ENCODE assay signal across 1 cellular context in the genomic region with DNA sequence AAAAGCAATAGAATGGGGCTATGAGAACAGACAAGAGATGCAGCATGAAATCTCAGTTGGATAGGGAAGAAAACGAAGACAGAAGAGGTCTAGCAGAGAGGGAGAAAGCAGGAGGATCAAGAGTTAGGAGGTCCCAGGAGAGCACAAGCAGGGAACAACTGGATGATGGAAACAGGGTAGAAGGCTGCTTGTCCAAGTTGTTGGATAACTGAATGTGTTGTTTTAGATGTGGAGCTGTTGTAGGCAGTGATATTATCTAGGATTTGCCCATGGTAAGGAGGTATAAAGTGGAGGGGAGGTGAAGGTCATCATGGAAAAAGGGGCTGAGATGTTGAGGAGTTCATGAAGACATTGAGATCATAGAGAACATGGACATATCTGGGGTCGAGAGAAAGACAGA.
TF ChIP-seq lines count a peak whose summit lies in the region.

No MANE protein-coding gene starts in this region.

TF ChIP-seq in K562, 482 proteins besides CTCF, POLR2A, EP300 and RAD21:
- TF ChIP-seq PHF20 (IDR thresholded peaks at IDR 0.05; ENCODE audit: partially characterized antibody): no peak
- TF ChIP-seq MYBL2 (IDR thresholded peaks at IDR 0.05; ENCODE audit: low read depth): no peak
- no peak for TF ChIP-seq MYBL2 (CRISPR knock-in tag; IDR thresholded peaks at IDR 0.05; ENCODE audit: borderline replicate concordance)
- TF ChIP-seq, protein P1, sequence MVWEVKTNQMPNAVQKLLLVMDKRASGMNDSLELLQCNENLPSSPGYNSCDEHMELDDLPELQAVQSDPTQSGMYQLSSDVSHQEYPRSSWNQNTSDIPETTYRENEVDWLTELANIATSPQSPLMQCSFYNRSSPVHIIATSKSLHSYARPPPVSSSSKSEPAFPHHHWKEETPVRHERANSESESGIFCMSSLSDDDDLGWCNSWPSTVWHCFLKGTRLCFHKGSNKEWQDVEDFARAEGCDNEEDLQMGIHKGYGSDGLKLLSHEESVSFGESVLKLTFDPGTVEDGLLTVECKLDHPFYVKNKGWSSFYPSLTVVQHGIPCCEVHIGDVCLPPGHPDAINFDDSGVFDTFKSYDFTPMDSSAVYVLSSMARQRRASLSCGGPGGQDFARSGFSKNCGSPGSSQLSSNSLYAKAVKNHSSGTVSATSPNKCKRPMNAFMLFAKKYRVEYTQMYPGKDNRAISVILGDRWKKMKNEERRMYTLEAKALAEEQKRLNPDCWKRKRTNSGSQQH (CRISPR knock-in tag; IDR thresholded peaks at IDR 0.05): 0 out of 2 replicates have a peak, but pooled peaks have one; percentile 16
- TF ChIP-seq, protein P2, sequence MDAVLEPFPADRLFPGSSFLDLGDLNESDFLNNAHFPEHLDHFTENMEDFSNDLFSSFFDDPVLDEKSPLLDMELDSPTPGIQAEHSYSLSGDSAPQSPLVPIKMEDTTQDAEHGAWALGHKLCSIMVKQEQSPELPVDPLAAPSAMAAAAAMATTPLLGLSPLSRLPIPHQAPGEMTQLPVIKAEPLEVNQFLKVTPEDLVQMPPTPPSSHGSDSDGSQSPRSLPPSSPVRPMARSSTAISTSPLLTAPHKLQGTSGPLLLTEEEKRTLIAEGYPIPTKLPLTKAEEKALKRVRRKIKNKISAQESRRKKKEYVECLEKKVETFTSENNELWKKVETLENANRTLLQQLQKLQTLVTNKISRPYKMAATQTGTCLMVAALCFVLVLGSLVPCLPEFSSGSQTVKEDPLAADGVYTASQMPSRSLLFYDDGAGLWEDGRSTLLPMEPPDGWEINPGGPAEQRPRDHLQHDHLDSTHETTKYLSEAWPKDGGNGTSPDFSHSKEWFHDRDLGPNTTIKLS (IDR thresholded peaks at IDR 0.05; ENCODE audit: borderline replicate concordance, low read depth): no peak
- TF ChIP-seq XRCC4 (IDR thresholded peaks at IDR 0.05; ENCODE audit: extremely low read depth, insufficient read depth, insufficient read length): no peak
- TF ChIP-seq PYGO2 (tag; IDR thresholded peaks at IDR 0.05): no peak
- TF ChIP-seq, protein P3, sequence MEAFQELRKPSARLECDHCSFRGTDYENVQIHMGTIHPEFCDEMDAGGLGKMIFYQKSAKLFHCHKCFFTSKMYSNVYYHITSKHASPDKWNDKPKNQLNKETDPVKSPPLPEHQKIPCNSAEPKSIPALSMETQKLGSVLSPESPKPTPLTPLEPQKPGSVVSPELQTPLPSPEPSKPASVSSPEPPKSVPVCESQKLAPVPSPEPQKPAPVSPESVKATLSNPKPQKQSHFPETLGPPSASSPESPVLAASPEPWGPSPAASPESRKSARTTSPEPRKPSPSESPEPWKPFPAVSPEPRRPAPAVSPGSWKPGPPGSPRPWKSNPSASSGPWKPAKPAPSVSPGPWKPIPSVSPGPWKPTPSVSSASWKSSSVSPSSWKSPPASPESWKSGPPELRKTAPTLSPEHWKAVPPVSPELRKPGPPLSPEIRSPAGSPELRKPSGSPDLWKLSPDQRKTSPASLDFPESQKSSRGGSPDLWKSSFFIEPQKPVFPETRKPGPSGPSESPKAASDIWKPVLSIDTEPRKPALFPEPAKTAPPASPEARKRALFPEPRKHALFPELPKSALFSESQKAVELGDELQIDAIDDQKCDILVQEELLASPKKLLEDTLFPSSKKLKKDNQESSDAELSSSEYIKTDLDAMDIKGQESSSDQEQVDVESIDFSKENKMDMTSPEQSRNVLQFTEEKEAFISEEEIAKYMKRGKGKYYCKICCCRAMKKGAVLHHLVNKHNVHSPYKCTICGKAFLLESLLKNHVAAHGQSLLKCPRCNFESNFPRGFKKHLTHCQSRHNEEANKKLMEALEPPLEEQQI (IDR thresholded peaks at IDR 0.05): no peak
- TF ChIP-seq, protein P4, sequence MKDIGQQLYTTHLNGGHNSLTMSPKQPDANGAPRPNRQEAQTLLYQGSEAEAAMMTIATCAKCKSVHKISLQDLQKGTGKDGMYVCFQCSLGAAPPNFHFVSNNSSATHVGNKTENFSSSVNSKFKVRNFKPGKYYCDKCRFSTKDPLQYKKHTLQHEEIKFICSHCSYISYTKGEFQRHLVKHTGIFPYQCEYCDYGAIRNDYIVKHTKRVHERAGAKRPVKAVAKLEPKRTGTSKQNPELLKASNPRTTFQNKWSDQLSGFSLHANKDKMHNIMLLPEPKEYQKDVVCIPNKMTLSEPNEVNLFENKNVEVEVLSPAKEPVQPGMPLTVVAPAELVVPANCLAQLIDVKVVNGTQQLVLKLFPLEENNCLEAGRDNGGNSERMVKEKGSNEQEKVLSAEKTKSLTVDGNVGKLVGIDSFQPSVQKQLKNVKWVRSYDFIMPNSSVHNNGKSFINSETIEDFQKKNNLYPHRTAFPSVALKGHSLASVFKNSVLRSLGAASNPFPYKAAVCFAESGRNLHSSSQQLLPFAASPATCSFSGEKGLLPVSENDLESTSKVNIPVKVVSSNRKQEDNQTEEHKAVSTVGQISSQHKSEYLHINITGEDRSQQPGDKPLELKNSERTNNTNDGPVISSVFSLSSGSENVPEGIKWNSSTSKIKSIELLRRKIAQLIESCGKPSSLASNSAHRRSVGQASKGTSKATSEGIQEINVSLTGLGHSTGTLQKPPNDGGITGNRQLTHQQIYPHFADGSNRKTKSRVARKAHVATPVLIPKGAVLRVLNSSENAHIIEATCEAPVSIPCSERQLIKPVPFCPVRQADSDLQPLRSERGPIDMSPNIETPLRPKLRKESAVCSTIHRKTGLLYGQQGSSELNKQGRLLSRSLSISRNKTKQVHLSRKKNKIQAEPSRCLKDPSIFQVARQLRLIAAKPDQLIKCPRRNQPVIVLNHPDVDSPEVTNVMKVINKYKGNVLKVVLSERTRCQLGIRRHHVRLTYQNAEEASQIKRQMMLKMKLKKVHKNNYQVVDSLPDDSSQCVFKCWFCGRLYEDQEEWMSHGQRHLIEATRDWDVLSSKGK (CRISPR knock-in tag; IDR thresholded peaks at IDR 0.05): 0 out of 2 replicates have a peak, but pooled peaks have one; percentile 62
- TF ChIP-seq ELF4 (CRISPR knock-in tag; IDR thresholded peaks at IDR 0.05): peak; percentile 79; the same call in 1 of the 2 replicates
- TF ChIP-seq, protein P5, sequence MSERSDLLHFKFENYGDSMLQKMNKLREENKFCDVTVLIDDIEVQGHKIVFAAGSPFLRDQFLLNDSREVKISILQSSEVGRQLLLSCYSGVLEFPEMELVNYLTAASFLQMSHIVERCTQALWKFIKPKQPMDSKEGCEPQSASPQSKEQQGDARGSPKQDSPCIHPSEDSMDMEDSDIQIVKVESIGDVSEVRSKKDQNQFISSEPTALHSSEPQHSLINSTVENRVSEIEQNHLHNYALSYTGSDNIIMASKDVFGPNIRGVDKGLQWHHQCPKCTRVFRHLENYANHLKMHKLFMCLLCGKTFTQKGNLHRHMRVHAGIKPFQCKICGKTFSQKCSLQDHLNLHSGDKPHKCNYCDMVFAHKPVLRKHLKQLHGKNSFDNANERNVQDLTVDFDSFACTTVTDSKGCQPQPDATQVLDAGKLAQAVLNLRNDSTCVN (CRISPR knock-in tag; IDR thresholded peaks at IDR 0.05): peak; percentile 74; the same call in 1 of the 2 replicates
- no peak for TF ChIP-seq FOXA3 (CRISPR knock-in tag; conservative IDR thresholded peaks at IDR 0.05 in 1 of 2, IDR thresholded peaks at IDR 0.05 in 1 of 2)
- TF ChIP-seq, protein P6, sequence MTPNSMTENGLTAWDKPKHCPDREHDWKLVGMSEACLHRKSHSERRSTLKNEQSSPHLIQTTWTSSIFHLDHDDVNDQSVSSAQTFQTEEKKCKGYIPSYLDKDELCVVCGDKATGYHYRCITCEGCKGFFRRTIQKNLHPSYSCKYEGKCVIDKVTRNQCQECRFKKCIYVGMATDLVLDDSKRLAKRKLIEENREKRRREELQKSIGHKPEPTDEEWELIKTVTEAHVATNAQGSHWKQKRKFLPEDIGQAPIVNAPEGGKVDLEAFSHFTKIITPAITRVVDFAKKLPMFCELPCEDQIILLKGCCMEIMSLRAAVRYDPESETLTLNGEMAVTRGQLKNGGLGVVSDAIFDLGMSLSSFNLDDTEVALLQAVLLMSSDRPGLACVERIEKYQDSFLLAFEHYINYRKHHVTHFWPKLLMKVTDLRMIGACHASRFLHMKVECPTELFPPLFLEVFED (CRISPR knock-in tag; conservative IDR thresholded peaks at IDR 0.05): 0 out of 2 replicates have a peak, but pooled peaks have one; percentile 32
- TF ChIP-seq ZNF551 (CRISPR knock-in tag; IDR thresholded peaks at IDR 0.05): no peak
- TF ChIP-seq, protein P7, sequence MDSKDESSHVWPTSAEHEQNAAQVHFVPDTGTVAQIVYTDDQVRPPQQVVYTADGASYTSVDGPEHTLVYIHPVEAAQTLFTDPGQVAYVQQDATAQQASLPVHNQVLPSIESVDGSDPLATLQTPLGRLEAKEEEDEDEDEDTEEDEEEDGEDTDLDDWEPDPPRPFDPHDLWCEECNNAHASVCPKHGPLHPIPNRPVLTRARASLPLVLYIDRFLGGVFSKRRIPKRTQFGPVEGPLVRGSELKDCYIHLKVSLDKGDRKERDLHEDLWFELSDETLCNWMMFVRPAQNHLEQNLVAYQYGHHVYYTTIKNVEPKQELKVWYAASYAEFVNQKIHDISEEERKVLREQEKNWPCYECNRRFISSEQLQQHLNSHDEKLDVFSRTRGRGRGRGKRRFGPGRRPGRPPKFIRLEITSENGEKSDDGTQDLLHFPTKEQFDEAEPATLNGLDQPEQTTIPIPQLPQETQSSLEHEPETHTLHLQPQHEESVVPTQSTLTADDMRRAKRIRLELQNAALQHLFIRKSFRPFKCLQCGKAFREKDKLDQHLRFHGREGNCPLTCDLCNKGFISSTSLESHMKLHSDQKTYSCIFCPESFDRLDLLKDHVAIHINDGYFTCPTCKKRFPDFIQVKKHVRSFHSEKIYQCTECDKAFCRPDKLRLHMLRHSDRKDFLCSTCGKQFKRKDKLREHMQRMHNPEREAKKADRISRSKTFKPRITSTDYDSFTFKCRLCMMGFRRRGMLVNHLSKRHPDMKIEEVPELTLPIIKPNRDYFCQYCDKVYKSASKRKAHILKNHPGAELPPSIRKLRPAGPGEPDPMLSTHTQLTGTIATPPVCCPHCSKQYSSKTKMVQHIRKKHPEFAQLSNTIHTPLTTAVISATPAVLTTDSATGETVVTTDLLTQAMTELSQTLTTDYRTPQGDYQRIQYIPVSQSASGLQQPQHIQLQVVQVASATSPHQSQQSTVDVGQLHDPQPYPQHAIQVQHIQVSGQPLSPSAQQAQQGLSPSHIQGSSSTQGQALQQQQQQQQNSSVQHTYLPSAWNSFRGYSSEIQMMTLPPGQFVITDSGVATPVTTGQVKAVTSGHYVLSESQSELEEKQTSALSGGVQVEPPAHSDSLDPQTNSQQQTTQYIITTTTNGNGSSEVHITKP (IDR thresholded peaks at IDR 0.05; ENCODE audit: partially characterized antibody): peak; percentile 2
